In the genomic region with DNA sequence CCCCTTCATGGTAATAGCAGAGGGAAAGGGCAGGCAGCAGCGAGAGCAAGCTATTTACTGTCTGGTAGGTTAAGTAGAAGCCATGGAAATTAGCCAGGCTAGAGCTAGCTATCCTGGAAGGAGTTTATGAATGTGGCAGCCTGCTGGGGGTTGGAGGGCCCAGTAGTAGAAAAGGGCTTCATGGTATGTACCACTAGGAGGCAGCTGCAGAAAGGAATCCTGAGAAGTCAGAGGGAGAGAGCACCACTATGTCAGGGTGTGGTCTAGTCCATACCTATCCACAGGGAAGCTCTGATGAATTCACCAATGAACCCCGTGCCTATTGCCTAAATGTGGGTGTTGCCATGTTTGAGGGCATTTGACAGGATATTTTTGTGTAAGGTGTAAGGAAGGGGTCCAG, we compare ENCODE assay signal across 1 cellular context.
TF ChIP-seq lines count a peak whose summit lies in the region.

No MANE protein-coding gene starts in this region.

TF ChIP-seq in H1, 55 proteins besides CTCF, POLR2A, EP300 and RAD21:
- TF ChIP-seq SUZ12 (IDR thresholded peaks at IDR 0.05; ENCODE audit: low read length) = no peak
- TF ChIP-seq YY1 (IDR thresholded peaks at IDR 0.05; ENCODE audit: low read depth, low read length) = no peak
- no peak for TF ChIP-seq KDM5A (IDR thresholded peaks at IDR 0.05; ENCODE audit: low read length)
- no peak for TF ChIP-seq RNF2 (IDR thresholded peaks at IDR 0.05; ENCODE audit: borderline replicate concordance, low read depth, low read length, missing control alignments, poor library complexity, severe bottlenecking)
- TF ChIP-seq EZH2 (IDR thresholded peaks at IDR 0.05; ENCODE audit: low read depth, low read length, severe bottlenecking) = no peak
- no peak for TF ChIP-seq ASH2L (IDR thresholded peaks at IDR 0.05; ENCODE audit: low read length)
- no peak for TF ChIP-seq CHD1 (IDR thresholded peaks at IDR 0.05; ENCODE audit: low read depth, low read length)
- TF ChIP-seq, protein P1, sequence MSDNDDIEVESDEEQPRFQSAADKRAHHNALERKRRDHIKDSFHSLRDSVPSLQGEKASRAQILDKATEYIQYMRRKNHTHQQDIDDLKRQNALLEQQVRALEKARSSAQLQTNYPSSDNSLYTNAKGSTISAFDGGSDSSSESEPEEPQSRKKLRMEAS (IDR thresholded peaks at IDR 0.05) = no peak
- TF ChIP-seq, protein P2, sequence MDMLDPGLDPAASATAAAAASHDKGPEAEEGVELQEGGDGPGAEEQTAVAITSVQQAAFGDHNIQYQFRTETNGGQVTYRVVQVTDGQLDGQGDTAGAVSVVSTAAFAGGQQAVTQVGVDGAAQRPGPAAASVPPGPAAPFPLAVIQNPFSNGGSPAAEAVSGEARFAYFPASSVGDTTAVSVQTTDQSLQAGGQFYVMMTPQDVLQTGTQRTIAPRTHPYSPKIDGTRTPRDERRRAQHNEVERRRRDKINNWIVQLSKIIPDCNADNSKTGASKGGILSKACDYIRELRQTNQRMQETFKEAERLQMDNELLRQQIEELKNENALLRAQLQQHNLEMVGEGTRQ (IDR thresholded peaks at IDR 0.05; ENCODE audit: low read length) = no peak
- no peak for TF ChIP-seq EGR1 (IDR thresholded peaks at IDR 0.05; ENCODE audit: borderline replicate concordance, low read depth, low read length)
- TF ChIP-seq CHD2 (IDR thresholded peaks at IDR 0.05; ENCODE audit: low read length) = no peak
- TF ChIP-seq, protein P3, sequence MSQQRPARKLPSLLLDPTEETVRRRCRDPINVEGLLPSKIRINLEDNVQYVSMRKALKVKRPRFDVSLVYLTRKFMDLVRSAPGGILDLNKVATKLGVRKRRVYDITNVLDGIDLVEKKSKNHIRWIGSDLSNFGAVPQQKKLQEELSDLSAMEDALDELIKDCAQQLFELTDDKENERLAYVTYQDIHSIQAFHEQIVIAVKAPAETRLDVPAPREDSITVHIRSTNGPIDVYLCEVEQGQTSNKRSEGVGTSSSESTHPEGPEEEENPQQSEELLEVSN (IDR thresholded peaks at IDR 0.05) = no peak
- no peak for TF ChIP-seq SP1 (IDR thresholded peaks at IDR 0.05; ENCODE audit: low read depth, low read length)
- TF ChIP-seq CBX5 (IDR thresholded peaks at IDR 0.05; ENCODE audit: low read depth, low read length) = no peak
- no peak for TF ChIP-seq BCL11A (IDR thresholded peaks at IDR 0.05; ENCODE audit: low read depth in 2 of 2, low read length in 2 of 2)
- no peak for TF ChIP-seq BRCA1 (IDR thresholded peaks at IDR 0.05; ENCODE audit: low read depth, low read length)
- TF ChIP-seq CTBP2 (IDR thresholded peaks at IDR 0.05; ENCODE audit: borderline replicate concordance, insufficient read depth, insufficient read length, low read length) = no peak
- TF ChIP-seq RBBP5 (IDR thresholded peaks at IDR 0.05; ENCODE audit: borderline replicate concordance, low read depth, low read length) = no peak
